Comparison of ENCODE assay signal across 22 cellular contexts in genomic region chr5:3534997-3535396, GRCh38.
"Had no signal": no experiment of that assay in that cellular context is flagged by ENCODE, and none has a peak within 500 bp of the region (broad histone marks: within the 10 kb centered on the region; RNA-seq: fewer than 3 reads in every experiment).

No MANE protein-coding gene starts in this region.

- H3K4me1 Mint-ChIP-seq: naive thymus-derived CD8-positive, alpha-beta T cell; stimulated activated effector memory CD8-positive, alpha-beta T cell treated with anti-CD3 and anti-CD28 coated beads, Interleukin-12 subunit alpha, Interleukin-12 subunit beta, amount 100 ng/mL, for 72 hours had no signal

- H3K27ac Mint-ChIP-seq: naive thymus-derived CD8-positive, alpha-beta T cell; stimulated activated effector memory CD8-positive, alpha-beta T cell treated with anti-CD3 and anti-CD28 coated beads, Interleukin-12 subunit alpha, Interleukin-12 subunit beta, amount 100 ng/mL, for 72 hours had no signal

- H3K27ac ChIP-seq: gastrocnemius medialis, heart left ventricle, left lung, prostate gland, right atrium auricular region, sigmoid colon, stomach, thyroid gland, vagina had no signal

- H3K27me3 ChIP-seq: gastrocnemius medialis, left lung, right atrium auricular region, sigmoid colon, stomach, thyroid gland, vagina had no signal

- DNase-seq: cortex of kidney; effector CD4-positive, alpha-beta T cell; foreskin fibroblast; gastrocnemius medialis; heart left ventricle; hippocampal formation; left cardiac atrium; left lung; mesenchymal stem cell; naive thymus-derived CD8-positive, alpha-beta T cell; sigmoid colon; stimulated activated CD4-positive, alpha-beta T cell treated with anti-CD3 and anti-CD28 coated beads, Interleukin-2, amount 100 ng/mL, for 24 hours; stimulated activated CD4-positive, alpha-beta T cell treated with anti-CD3 and anti-CD28 coated beads, Interleukin-4, amount 100 ng/mL, for 24 hours; stimulated activated naive CD4-positive, alpha-beta T cell treated with Interleukin-2 at 50 U/mL for 16 hours; stomach; thyroid gland; trophoblast cell had no signal

- H3K36me3 Mint-ChIP-seq: stimulated activated effector memory CD8-positive, alpha-beta T cell treated with anti-CD3 and anti-CD28 coated beads, Interleukin-12 subunit alpha, Interleukin-12 subunit beta, amount 100 ng/mL, for 72 hours had no signal

- H3K4me3 Mint-ChIP-seq: naive thymus-derived CD8-positive, alpha-beta T cell; stimulated activated effector memory CD8-positive, alpha-beta T cell treated with anti-CD3 and anti-CD28 coated beads, Interleukin-12 subunit alpha, Interleukin-12 subunit beta, amount 100 ng/mL, for 72 hours had no signal

- FAIRE-seq: islet of Langerhans had no signal

- H3K9me3 ChIP-seq: gastrocnemius medialis, prostate gland, right atrium auricular region, sigmoid colon, thyroid gland, vagina had no signal

- H3K36me3 ChIP-seq: gastrocnemius medialis, heart left ventricle, left lung, prostate gland, right atrium auricular region, sigmoid colon, stomach, thyroid gland, vagina had no signal

- H3K4me1 ChIP-seq: gastrocnemius medialis, heart left ventricle, left lung, prostate gland, right atrium auricular region, sigmoid colon, stomach, vagina had no signal

- H3K4me3 ChIP-seq: gastrocnemius medialis, heart left ventricle, left lung, prostate gland, right atrium auricular region, sigmoid colon, stomach, thyroid gland, vagina had no signal

- ATAC-seq: gastrocnemius medialis; left cardiac atrium; left lung; naive thymus-derived CD8-positive, alpha-beta T cell; stimulated activated effector memory CD8-positive, alpha-beta T cell treated with anti-CD3 and anti-CD28 coated beads, Interleukin-12 subunit alpha, Interleukin-12 subunit beta, amount 100 ng/mL, for 72 hours had no signal
